Comparison of ENCODE assay signal across 1 cellular context in genomic region chrX:115582871-115583729, GRCh38.
TF ChIP-seq lines count a peak whose summit lies in the region.

No MANE protein-coding gene starts in this region.

TF ChIP-seq in GM23338, 12 proteins besides CTCF, POLR2A, EP300 and RAD21 (continued from another document):
- no peak for TF ChIP-seq EZH2 (IDR thresholded peaks at IDR 0.05; ENCODE audit: low read depth, unreplicated experiment)
- TF ChIP-seq REST (IDR thresholded peaks at IDR 0.05; ENCODE audit: unreplicated experiment): no peak
- TF ChIP-seq ZNF331 (CRISPR knock-in tag; IDR thresholded peaks at IDR 0.05; ENCODE audit: low read depth): no peak
TF ChIP-seq in GM23338: peak in this region for 0.
